Comparison of ENCODE assay signal across 9 cellular contexts in the genomic region with DNA sequence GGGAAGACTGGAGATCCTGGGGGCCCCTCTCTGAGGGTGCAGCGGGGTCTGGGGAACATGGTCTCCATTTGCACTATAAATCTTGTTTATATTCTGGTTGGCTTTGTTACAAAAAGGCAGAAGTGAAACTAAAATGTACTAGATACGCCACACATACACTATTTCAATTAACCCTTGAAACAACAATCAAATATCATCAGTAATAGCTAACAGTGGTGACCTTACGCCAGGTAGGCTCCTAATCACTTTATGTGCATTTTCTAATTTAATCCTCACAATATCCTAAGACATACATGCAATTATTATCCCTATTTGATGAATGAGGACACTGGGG. TPM values are rescaled to one million over a fixed set of nuclear protein-coding genes. Genes with fewer than 3 reads are reported as not detected.
DNase-seq lines count a peak whose midpoint lies in the region; ATAC-seq and TF ChIP-seq lines count a peak whose summit lies in the region.
"Had no signal": no experiment of that assay in that cellular context is flagged by ENCODE, and none has a peak within 500 bp of the region (broad histone marks: within the 10 kb centered on the region; RNA-seq: fewer than 3 reads in every experiment).

No MANE protein-coding gene starts in this region.

- peaks cover 7% of the 10 kb centered on the region for H3K36me3 Mint-ChIP-seq in MCF 10A (ENCODE audit: insufficient read depth, unreplicated experiment)

- TF ChIP-seq POLR2A in breast epithelium (IDR thresholded peaks at IDR 0.05): no peak

- H3K4me3 Mint-ChIP-seq in MCF 10A (ENCODE audit: unreplicated experiment): no peak overlapping the region

- H3K9me3 Mint-ChIP-seq in MCF 10A (ENCODE audit: unreplicated experiment): no peaks in the 10 kb centered on the region

- H3K27me3 ChIP-seq in breast epithelium: no peaks in the 10 kb centered on the region

- CTCF ChIA-PET in MCF 10A (lab: Yijun Ruan, JAX): interaction anchor here (1.4 to 1.6 kb wide), 2 partner anchors 11 to 19 kb away, joined by 4 to 6 read pairs; no protein-coding TSS in a partner anchor

- H3K4me3 ChIP-seq in breast epithelium (peak overlapping the region in 2 of 3 donors; percentile 12 to 50), coronary artery (peak overlapping the region; percentile 14)

- POLR2A ChIA-PET in MCF 10A (lab: Yijun Ruan, JAX): no interaction called here

- no peak for DNase-seq in breast epithelium (ENCODE audit: low spot score in 2 of 2)
- DNase-seq in MCF 10A (ENCODE audit: unreplicated experiment): no peak
- DNase-seq in coronary artery (ENCODE audit: low spot score): no peak
- no peak for DNase-seq in epidermal melanocyte (ENCODE audit: insufficient read length, low spot score)
- no peak for DNase-seq in COR-L47 (lab: John Stamatoyannopoulos, UW)
- no peak for DNase-seq in effector CD4-positive, alpha-beta T cell
- DNase-seq in DMS53 treated with DMSO at 0.1 percent for 48 hours (lab: John Stamatoyannopoulos, UW; ENCODE audit: unreplicated experiment): no peak
- DNase-seq: Kasumi-1 had no signal

- H3K4me1 ChIP-seq in breast epithelium: peaks cover 0 to 24% of the 10 kb centered on the region in 2 donors

- H3K27ac Mint-ChIP-seq in MCF 10A (ENCODE audit: low read depth, unreplicated experiment): no peak overlapping the region

- no peaks in the 10 kb centered on the region for H3K9me3 ChIP-seq in breast epithelium

- no peaks in the 10 kb centered on the region for H3K27me3 Mint-ChIP-seq in MCF 10A (ENCODE audit: insufficient read depth, unreplicated experiment)

- intact Hi-C loops in breast epithelium (cut with DNase I; ENCODE audit: low total_unique reads): no loop called here
- intact Hi-C loops in MCF 10A (cut with micrococcal nuclease): no loop called here

- TF ChIP-seq CTCF in breast epithelium (IDR thresholded peaks at IDR 0.05) (no peak), MCF 10A (IDR thresholded peaks at IDR 0.05; ENCODE audit: unreplicated experiment) (no peak), coronary artery (IDR thresholded peaks at IDR 0.05) (no peak)

- peak overlapping the region; percentile 67 to 73 for H3K27ac ChIP-seq in breast epithelium
- peak overlapping the region in 1 of 2 donors; percentile 60 for H3K27ac ChIP-seq in coronary artery

- H3K36me3 ChIP-seq in breast epithelium: no peaks in the 10 kb centered on the region

- no TSS peak for BruUV-seq in MCF 10A (replicated peaks; lab: Mats Ljungman, UMichigan)

- H3K4me1 Mint-ChIP-seq in MCF 10A (ENCODE audit: insufficient read depth, unreplicated experiment): peaks cover 21% of the 10 kb centered on the region

- peak; percentile 55 for ATAC-seq in HG03342 (IDR thresholded peaks at IDR 0.05; ENCODE audit: unreplicated experiment)

RNA-seq across cellular contexts. Expression of a gene that starts 35.1 kb away (rescaled TPM):
- 100 to 1,000 TPM in 2 of 3 donors, 10 to 100 TPM in 1; 28.3 to 195 (median 152) TPM for total RNA-seq in breast epithelium
- total RNA-seq in MCF 10A (2022): 17.4 and 23.2 TPM in 2 replicates
